In genomic region chr18:135045-135444, GRCh38 we compare ENCODE assay signal across 1 cellular context.
TF ChIP-seq lines count a peak whose summit lies in the region.

No MANE protein-coding gene starts in this region.

TF ChIP-seq in K562, 482 proteins besides CTCF, POLR2A, EP300 and RAD21 (continued from another document):
- TF ChIP-seq CBX5 (IDR thresholded peaks at IDR 0.05; ENCODE audit: borderline replicate concordance, low read depth) = no peak
- no peak for TF ChIP-seq CREB3 (tag; conservative IDR thresholded peaks at IDR 0.05; ENCODE audit: low read depth)
- TF ChIP-seq TCF3 (CRISPR knock-in tag; IDR thresholded peaks at IDR 0.05) = peak; percentile 47
- no peak for TF ChIP-seq SLC30A9 (CRISPR knock-in tag; IDR thresholded peaks at IDR 0.05)
TF ChIP-seq in K562: peak in this region for 19.
